4 cellular contexts compared by ENCODE assay signal in genomic region chr11:5441414-5441813, GRCh38. TPM values are rescaled to one million over a fixed set of nuclear protein-coding genes. Genes with fewer than 3 reads are reported as not detected.
"Had no signal": no experiment of that assay in that cellular context is flagged by ENCODE, and none has a peak within 500 bp of the region (broad histone marks: within the 10 kb centered on the region; RNA-seq: fewer than 3 reads in every experiment).

Gene OR51I1 (minus strand): TSS chr11:5441514. CDS start chr11:5441514, 0 bp downstream.

- ATAC-seq: GM12878 had no signal

- DNase-seq: GDM1, GF-D8 had no signal

- H3K4me3 ChIP-seq: GM12878 had no signal

RNA-seq across cellular contexts. Expression of gene OR51I1, which starts in this region (rescaled TPM):
- total RNA-seq: G401 had no signal
